ENCODE assay signal across 10 cellular contexts in genomic region chr22:43293661-43294392, GRCh38. TPM values are rescaled to one million over a fixed set of nuclear protein-coding genes. Genes with fewer than 3 reads are reported as not detected.
DNase-seq lines count a peak whose midpoint lies in the region; FAIRE-seq and TF ChIP-seq lines count a peak whose summit lies in the region.
"Had no signal": no experiment of that assay in that cellular context is flagged by ENCODE, and none has a peak within 500 bp of the region (broad histone marks: within the 10 kb centered on the region; RNA-seq: fewer than 3 reads in every experiment).

No MANE protein-coding gene starts in this region.

- H4K20me1 ChIP-seq in hepatocyte (ENCODE audit: insufficient read depth, poor library complexity, severe bottlenecking), result no peaks in the 10 kb centered on the region

- H2AFZ ChIP-seq in hepatocyte, result no peak overlapping the region

- FAIRE-seq in GM12891 (lab: Jason Lieb, UNC), result no peak

- no peak overlapping the region for H3K27ac Mint-ChIP-seq in activated CD4-positive, alpha-beta memory T cell treated with anti-CD3 and anti-CD28 coated beads for 36 hours
- H3K27ac Mint-ChIP-seq: activated naive CD4-positive, alpha-beta T cell treated with anti-CD3 and anti-CD28 coated beads, Interleukin-2, amount 10 ng/mL, durations not matched to agents 7 days and 5 days had no signal

- no peaks in the 10 kb centered on the region for H3K9me3 ChIP-seq in HUES48 (ENCODE audit: control insufficient read depth, insufficient read depth, low read length)
- H3K9me3 ChIP-seq in hepatocyte (ENCODE audit: low read depth), result no peaks in the 10 kb centered on the region
- H3K9me3 ChIP-seq in stomach smooth muscle (ENCODE audit: control insufficient read depth in 2 of 2, low read length in 2 of 2), result no peaks in the 10 kb centered on the region

- WGBS in hepatocyte (ENCODE audit: low lambda C conversion rate, missing lambda C conversion rate), result 38% methylated on average over 15 of the region's 15 CpGs

- intact Hi-C loops in activated CD4-positive, alpha-beta memory T cell treated with anti-CD3 and anti-CD28 coated beads for 36 hours (cut with micrococcal nuclease), result no loop called here

- peak overlapping the region; percentile 51 for H3K27ac ChIP-seq in HUES48 (ENCODE audit: low read depth, low read length)
- peak overlapping the region; percentile 76 for H3K27ac ChIP-seq in hepatocyte
- H3K27ac ChIP-seq in stomach smooth muscle (ENCODE audit: low read length), result peak overlapping the region; percentile 55

- TF ChIP-seq POLR2A in GM12891 (IDR thresholded peaks at IDR 0.05; ENCODE audit: low read depth, low read length), result no peak

- TF ChIP-seq CTCF in hepatocyte (IDR thresholded peaks at IDR 0.05; ENCODE audit: poor library complexity), result no peak

- no peak overlapping the region for H3K4me2 ChIP-seq in hepatocyte

- no peaks in the 10 kb centered on the region for H3K9me2 ChIP-seq in hepatocyte (replicated peaks; ENCODE audit: insufficient read depth)

- H3K4me3 ChIP-seq in HUES48 (ENCODE audit: low read depth, low read length), result no peak overlapping the region
- H3K4me3 ChIP-seq in hepatocyte, result no peak overlapping the region
- H3K4me3 ChIP-seq in stomach smooth muscle (ENCODE audit: low read length in 2 of 2), result peak overlapping the region in 1 of 2 donors; percentile 8

- H3K36me3 ChIP-seq in HUES48 (ENCODE audit: control insufficient read depth, insufficient read depth, low read length), result no peaks in the 10 kb centered on the region
- no peaks in the 10 kb centered on the region for H3K36me3 ChIP-seq in hepatocyte (replicated peaks; ENCODE audit: insufficient read depth, low read depth)
- no peaks in the 10 kb centered on the region for H3K36me3 ChIP-seq in stomach smooth muscle (ENCODE audit: control insufficient read depth in 2 of 2, insufficient read depth in 2 of 2, low read length in 2 of 2)

- H3K9me3 Mint-ChIP-seq in activated CD4-positive, alpha-beta memory T cell treated with anti-CD3 and anti-CD28 coated beads for 36 hours, result no peaks in the 10 kb centered on the region
- H3K9me3 Mint-ChIP-seq: activated naive CD4-positive, alpha-beta T cell treated with anti-CD3 and anti-CD28 coated beads, Interleukin-2, amount 10 ng/mL, durations not matched to agents 7 days and 5 days had no signal

- no peaks in the 10 kb centered on the region for H3K4me1 Mint-ChIP-seq in activated CD4-positive, alpha-beta memory T cell treated with anti-CD3 and anti-CD28 coated beads for 36 hours (ENCODE audit: low read depth)

- no peaks in the 10 kb centered on the region for H3K79me2 ChIP-seq in hepatocyte

- POLR2A ChIA-PET in activated CD4-positive, alpha-beta memory T cell treated with anti-CD3 and anti-CD28 coated beads for 36 hours (lab: Charles Lee), result no interaction called here

- CTCF ChIA-PET in activated CD4-positive, alpha-beta memory T cell treated with anti-CD3 and anti-CD28 coated beads for 36 hours (lab: Charles Lee), result no interaction called here

- no peak overlapping the region for H3K9ac ChIP-seq in HUES48 (ENCODE audit: low read depth, low read length)
- no peak overlapping the region for H3K9ac ChIP-seq in stomach smooth muscle (ENCODE audit: low read length in 2 of 2)

- H3K4me3 Mint-ChIP-seq in activated CD4-positive, alpha-beta memory T cell treated with anti-CD3 and anti-CD28 coated beads for 36 hours, result no peak overlapping the region
- H3K4me3 Mint-ChIP-seq: activated naive CD4-positive, alpha-beta T cell treated with anti-CD3 and anti-CD28 coated beads, Interleukin-2, amount 10 ng/mL, durations not matched to agents 7 days and 5 days had no signal

- H3K27me3 ChIP-seq in HUES48 (ENCODE audit: control insufficient read depth, insufficient read depth, low read length) (no peaks in the 10 kb centered on the region), hepatocyte (no peaks in the 10 kb centered on the region), stomach smooth muscle (ENCODE audit: control insufficient read depth in 1 of 2, insufficient read depth in 2 of 2, low read length in 2 of 2) (no peaks in the 10 kb centered on the region)

- no peaks in the 10 kb centered on the region for H3K27me3 Mint-ChIP-seq in activated CD4-positive, alpha-beta memory T cell treated with anti-CD3 and anti-CD28 coated beads for 36 hours

- H3K4me1 ChIP-seq in HUES48 (ENCODE audit: control insufficient read depth, insufficient read depth, low read length) (peaks cover 4% of the 10 kb centered on the region; the same call in 1 of the 2 replicates), hepatocyte (ENCODE audit: insufficient read depth) (peaks cover 83% of the 10 kb centered on the region), stomach smooth muscle (ENCODE audit: control insufficient read depth, insufficient read depth, low read length) (peaks cover 95% of the 10 kb centered on the region)

- no peaks in the 10 kb centered on the region for H3K36me3 Mint-ChIP-seq in activated CD4-positive, alpha-beta memory T cell treated with anti-CD3 and anti-CD28 coated beads for 36 hours
- H3K36me3 Mint-ChIP-seq: activated naive CD4-positive, alpha-beta T cell treated with anti-CD3 and anti-CD28 coated beads, Interleukin-2, amount 10 ng/mL, durations not matched to agents 7 days and 5 days had no signal

- DNase-seq in RPMI8226 (peak; percentile 34), hepatocyte (ENCODE audit: low spot score) (peak; percentile 93), GM12891 (ENCODE audit: insufficient read length, low spot score) (no peak), T1000 (lab: John Stamatoyannopoulos, UW) (no peak)
- no peak for DNase-seq in stimulated activated CD4-positive, alpha-beta T cell treated with anti-CD3 and anti-CD28 coated beads, Interleukin-4, amount 100 ng/mL, for 4 hours
- DNase-seq in activated CD4-positive, alpha-beta memory T cell treated with anti-CD3 and anti-CD28 coated beads for 36 hours, result no peak
- DNase-seq: activated naive CD4-positive, alpha-beta T cell treated with anti-CD3 and anti-CD28 coated beads, Interleukin-2, amount 10 ng/mL, durations not matched to agents 7 days and 5 days; stimulated activated CD4-positive, alpha-beta T cell treated with anti-CD3 and anti-CD28 coated beads, Interleukin-4, amount 100 ng/mL, for 1 hour had no signal

TF ChIP-seq in GM12891, 5 proteins besides CTCF, POLR2A, EP300 and RAD21:
- TF ChIP-seq PAX5 (IDR thresholded peaks at IDR 0.05; ENCODE audit: insufficient read depth, low read length, severe bottlenecking) (no peak), POU2F2 (IDR thresholded peaks at IDR 0.05; ENCODE audit: low read depth, low read length) (no peak), TAF1 (IDR thresholded peaks at IDR 0.05; ENCODE audit: low read depth, low read length) (no peak), POLR2AphosphoS5 (IDR thresholded peaks at IDR 0.05; ENCODE audit: low read depth, low read length) (no peak), SPI1 (IDR thresholded peaks at IDR 0.05; ENCODE audit: low read depth, low read length) (no peak)

RNA-seq across cellular contexts. Expression of gene SCUBE1, which starts 49.3 kb away (rescaled TPM):
- total RNA-seq in hepatocyte, result 0.96 and 2.1 TPM in 2 replicates
- polyA plus RNA-seq in hepatocyte, result 2.2 and 3.0 TPM in 2 replicates
- polyA plus RNA-seq in GM12891 (2012; ENCODE audit: low read depth, missing spikeins), result 0.01 TPM
- not detected for total RNA-seq in activated CD4-positive, alpha-beta memory T cell treated with anti-CD3 and anti-CD28 coated beads for 36 hours

Comparison
In these comparisons a context has a peak if more than half of its experiments do, and no peak if none do; other contexts are left out.
1. DNase-seq: peak in RPMI8226 (single experiment) and hepatocyte (single experiment); none in GM12891 (single experiment), T1000 (single experiment), stimulated activated CD4-positive, alpha-beta T cell treated with anti-CD3 and anti-CD28 coated beads, Interleukin-4, amount 100 ng/mL, for 4 hours (0 of 2) and activated CD4-positive, alpha-beta memory T cell treated with anti-CD3 and anti-CD28 coated beads for 36 hours (single experiment).
2. Peak in every context shown above with its lines, with median percentiles within 50 percentile points of each other: H3K27ac ChIP-seq.